Comparison of ENCODE assay signal across 8 cellular contexts in genomic region chr1:160251687-160252526, GRCh38. TPM values are rescaled to one million over a fixed set of nuclear protein-coding genes. Genes with fewer than 3 reads are reported as not detected.
DNase-seq lines count a peak whose midpoint lies in the region; ATAC-seq and FAIRE-seq lines count a peak whose summit lies in the region.

No MANE protein-coding gene starts in this region.

- ATAC-seq in HG03432 (IDR thresholded peaks at IDR 0.05; ENCODE audit: unreplicated experiment) = peak; percentile 75
- ATAC-seq in stimulated activated naive CD8-positive, alpha-beta T cell treated with anti-CD3 and anti-CD28 coated beads, Interleukin-15, Interleukin-2, amounts not matched to agents 100 U/mL and 50 U/mL, for 24 hours = no peak

- H3K36me3 Mint-ChIP-seq in activated CD4-positive, alpha-beta memory T cell treated with anti-CD3 and anti-CD28 coated beads, Interleukin-2, amount 10 ng/mL, durations not matched to agents 7 days and 5 days (ENCODE audit: low read depth) = peaks cover 19% of the 10 kb centered on the region

- CTCF ChIA-PET in activated CD4-positive, alpha-beta memory T cell treated with anti-CD3 and anti-CD28 coated beads, Interleukin-2, amount 10 ng/mL, durations not matched to agents 7 days and 5 days (lab: Charles Lee) = interaction anchor here (0.6 to 4.3 kb wide), 37 partner anchors 10 to 315 kb away, joined by 3 to 37 read pairs (median 6); partner anchors contain the start of genes CASQ1, DCAF8, PEA15 and PEX19

- no peak overlapping the region for H3K4me3 Mint-ChIP-seq in activated CD4-positive, alpha-beta memory T cell treated with anti-CD3 and anti-CD28 coated beads, Interleukin-2, amount 10 ng/mL, durations not matched to agents 7 days and 5 days

- POLR2A ChIA-PET in activated CD4-positive, alpha-beta memory T cell treated with anti-CD3 and anti-CD28 coated beads, Interleukin-2, amount 10 ng/mL, durations not matched to agents 7 days and 5 days (lab: Charles Lee) = interaction anchor here (0.6 to 3.5 kb wide), 14 partner anchors 9 to 357 kb away, joined by 3 to 40 read pairs (median 4); partner anchors contain the start of genes DCAF8, PEA15 and PEX19

- DNase-seq in NOMO-1 treated with DMSO at 0.1 percent for 48 hours (lab: John Stamatoyannopoulos, UW; ENCODE audit: unreplicated experiment) (peak; percentile 46), NOMO-1 treated with dmso at 0.1 percent for 144 hours (lab: John Stamatoyannopoulos, UW; ENCODE audit: unreplicated experiment) (no peak), NCI-H748 (lab: John Stamatoyannopoulos, UW; ENCODE audit: unreplicated experiment) (peak; percentile 79), midbrain (lab: John Stamatoyannopoulos, UW) (peak; percentile 92)
- DNase-seq in activated CD4-positive, alpha-beta memory T cell treated with anti-CD3 and anti-CD28 coated beads, Interleukin-2, amount 10 ng/mL, durations not matched to agents 7 days and 5 days = peak; percentile 64
- peak; percentile 38 for DNase-seq in stimulated activated naive CD8-positive, alpha-beta T cell treated with anti-CD3 and anti-CD28 coated beads, Interleukin-15, Interleukin-2, amounts not matched to agents 100 U/mL and 50 U/mL, for 24 hours

- no peaks in the 10 kb centered on the region for H3K9me3 Mint-ChIP-seq in activated CD4-positive, alpha-beta memory T cell treated with anti-CD3 and anti-CD28 coated beads, Interleukin-2, amount 10 ng/mL, durations not matched to agents 7 days and 5 days

- no peak overlapping the region for H3K27ac Mint-ChIP-seq in activated CD4-positive, alpha-beta memory T cell treated with anti-CD3 and anti-CD28 coated beads, Interleukin-2, amount 10 ng/mL, durations not matched to agents 7 days and 5 days

- H3K4me1 Mint-ChIP-seq in activated CD4-positive, alpha-beta memory T cell treated with anti-CD3 and anti-CD28 coated beads, Interleukin-2, amount 10 ng/mL, durations not matched to agents 7 days and 5 days = peaks cover 6% of the 10 kb centered on the region

- H3K27me3 Mint-ChIP-seq in activated CD4-positive, alpha-beta memory T cell treated with anti-CD3 and anti-CD28 coated beads, Interleukin-2, amount 10 ng/mL, durations not matched to agents 7 days and 5 days = no peaks in the 10 kb centered on the region

- FAIRE-seq in endometrium (lab: Jason Lieb, UNC) = peak; percentile 86

RNA-seq across cellular contexts. Expression of gene DCAF8, which starts 10.4 kb away (rescaled TPM):
- 100 to 1,000 TPM; 123 to 125 TPM for total RNA-seq in activated CD4-positive, alpha-beta memory T cell treated with anti-CD3 and anti-CD28 coated beads, Interleukin-2, amount 10 ng/mL, durations not matched to agents 7 days and 5 days

RNA-seq across cellular contexts. Expression of gene PEX19, which starts 33.0 kb away (rescaled TPM):
- 10 to 100 TPM; 53.8 to 60.8 TPM for total RNA-seq in activated CD4-positive, alpha-beta memory T cell treated with anti-CD3 and anti-CD28 coated beads, Interleukin-2, amount 10 ng/mL, durations not matched to agents 7 days and 5 days

RNA-seq across cellular contexts. Expression of gene PEA15, which starts 46.7 kb away (rescaled TPM):
- 10 to 100 TPM; 38.2 to 39.3 TPM for total RNA-seq in activated CD4-positive, alpha-beta memory T cell treated with anti-CD3 and anti-CD28 coated beads, Interleukin-2, amount 10 ng/mL, durations not matched to agents 7 days and 5 days
